In genomic region chr10:44850356-44850934, GRCh38 we compare ENCODE assay signal across 16 cellular contexts.
A peak's percentile ranks its signal among the peaks of the same experiment; 100 is the strongest.
DNase-seq lines count a peak whose midpoint lies in the region; ATAC-seq and TF ChIP-seq lines count a peak whose summit lies in the region.
"Had no signal": no experiment of that assay in that cellular context is flagged by ENCODE, and none has a peak within 500 bp of the region (broad histone marks: within the 10 kb centered on the region; RNA-seq: fewer than 3 reads in every experiment).

No MANE protein-coding gene starts in this region.

- H4K5ac ChIP-seq in IMR-90 (ENCODE audit: low read depth, low read length): no peak overlapping the region

- H2AK9ac ChIP-seq in IMR-90 (replicated peaks; ENCODE audit: low read depth, low read length, poor library complexity): no peak overlapping the region

- no peaks in the 10 kb centered on the region for H3K36me3 ChIP-seq in IMR-90 (ENCODE audit: control insufficient read depth, insufficient read depth, low read length)
- no peaks in the 10 kb centered on the region for H3K36me3 ChIP-seq in body of pancreas (replicated peaks in 1 of 2; ENCODE audit: insufficient read depth in 1 of 2, low read depth in 2 of 2)
- no peaks in the 10 kb centered on the region for H3K36me3 ChIP-seq in neuronal stem cell (replicated peaks in 1 of 2; ENCODE audit: control insufficient read depth in 2 of 2, insufficient read depth in 2 of 2, low read length in 2 of 2)
- no peaks in the 10 kb centered on the region for H3K36me3 ChIP-seq in upper lobe of right lung
- H3K36me3 ChIP-seq: BLaER1 treated with 17β-estradiol and CSF1 and Interleukin-3, amounts not matched to agents 10 nM and 100 nM had no signal

- no peak overlapping the region for H4K91ac ChIP-seq in IMR-90 (ENCODE audit: insufficient read depth, low read depth, low read length)
- no peak overlapping the region for H4K91ac ChIP-seq in neuronal stem cell (ENCODE audit: low read depth, low read length, poor library complexity)

- peaks cover 7% of the 10 kb centered on the region for H3K9me3 ChIP-seq in IMR-90 (ENCODE audit: control insufficient read depth, insufficient read depth, low read length)
- H3K9me3 ChIP-seq in body of pancreas: no peaks in the 10 kb centered on the region
- H3K9me3 ChIP-seq in neuronal stem cell (replicated peaks in 1 of 2; ENCODE audit: control insufficient read depth in 2 of 2, insufficient read depth in 1 of 2, low read depth in 1 of 2, low read length in 2 of 2): peaks cover 0 to 2% of the 10 kb centered on the region in 2 donors
- H3K9me3 ChIP-seq in upper lobe of right lung: no peaks in the 10 kb centered on the region

- H3K27ac ChIP-seq in IMR-90 (ENCODE audit: insufficient read depth, low read length): no peak overlapping the region
- peak overlapping the region in 1 of 4 donors; percentile 26 for H3K27ac ChIP-seq in body of pancreas
- no peak overlapping the region for H3K27ac ChIP-seq in neuronal stem cell (replicated peaks; ENCODE audit: low read length)
- H3K27ac ChIP-seq in upper lobe of right lung: no peak overlapping the region
- H3K27ac ChIP-seq: BLaER1 treated with 17β-estradiol and CSF1 and Interleukin-3, amounts not matched to agents 10 nM and 100 nM had no signal

- H3K14ac ChIP-seq in IMR-90 (replicated peaks; ENCODE audit: low read depth, low read length) (no peak overlapping the region), neuronal stem cell (ENCODE audit: low read length) (no peak overlapping the region)

- H3K4me1 ChIP-seq in IMR-90 (ENCODE audit: control insufficient read depth, insufficient read depth, low read length): no peaks in the 10 kb centered on the region
- H3K4me1 ChIP-seq in body of pancreas: no peaks in the 10 kb centered on the region
- H3K4me1 ChIP-seq in neuronal stem cell (ENCODE audit: control insufficient read depth in 2 of 2, insufficient read depth in 1 of 2, low read depth in 1 of 2, low read length in 2 of 2): peaks cover 0 to 19% of the 10 kb centered on the region in 2 donors
- no peaks in the 10 kb centered on the region for H3K4me1 ChIP-seq in upper lobe of right lung

- no peak overlapping the region for H3K4me3 ChIP-seq in IMR-90 (ENCODE audit: insufficient read depth, low read depth, low read length)
- H3K4me3 ChIP-seq in body of pancreas: no peak overlapping the region
- no peak overlapping the region for H3K4me3 ChIP-seq in neuronal stem cell (ENCODE audit: low read length in 2 of 2)
- no peak overlapping the region for H3K4me3 ChIP-seq in upper lobe of right lung
- H3K4me3 ChIP-seq: BLaER1 treated with 17β-estradiol and CSF1 and Interleukin-3, amounts not matched to agents 10 nM and 100 nM; GM12878 had no signal

- H2BK120ac ChIP-seq in IMR-90 (ENCODE audit: low read depth, low read length) (0 out of 2 replicates have a peak overlapping the region, but pooled peaks have one; percentile 13), neuronal stem cell (ENCODE audit: low read depth, low read length) (no peak overlapping the region)

- no peak overlapping the region for H3K4ac ChIP-seq in IMR-90 (ENCODE audit: low read depth, low read length)
- H3K4ac ChIP-seq in neuronal stem cell (ENCODE audit: low read length): no peak overlapping the region

- no peak overlapping the region for H2BK15ac ChIP-seq in IMR-90 (ENCODE audit: low read depth, low read length)
- H2BK15ac ChIP-seq in neuronal stem cell (ENCODE audit: low read length): no peak overlapping the region

- H4K8ac ChIP-seq in IMR-90 (ENCODE audit: low read depth in 2 of 2, low read length in 2 of 2) (no peak overlapping the region), neuronal stem cell (ENCODE audit: low read depth, low read length) (no peak overlapping the region)

- dilution Hi-C loops in IMR-90 (cut with HindIII; ENCODE audit: low sequenced_read_pairs, unreplicated experiment): no loop called here

- no peak overlapping the region for H3K9ac ChIP-seq in IMR-90 (ENCODE audit: low read depth, low read length)
- no peak overlapping the region for H3K9ac ChIP-seq in neuronal stem cell (ENCODE audit: low read depth, low read length, poor library complexity)
- H3K9ac ChIP-seq: BLaER1 treated with 17β-estradiol and CSF1 and Interleukin-3, amounts not matched to agents 10 nM and 100 nM had no signal

- no peak overlapping the region for H2BK20ac ChIP-seq in IMR-90 (ENCODE audit: low read depth, low read length)

- TF ChIP-seq CTCF in IMR-90 (conservative IDR thresholded peaks at IDR 0.05; ENCODE audit: low read depth, low read length) (no peak), body of pancreas (IDR thresholded peaks at IDR 0.05) (no peak), upper lobe of right lung (IDR thresholded peaks at IDR 0.05) (no peak)

- DNase-seq in IMR-90: no peak
- DNase-seq in body of pancreas: peak in 3 of 4 donors; percentile 43 to 47 (median 43)
- no peak for DNase-seq in neuronal stem cell (ENCODE audit: low spot score)
- DNase-seq in upper lobe of right lung: no peak
- no peak for DNase-seq in hypothalamus (lab: John Stamatoyannopoulos, UW)
- DNase-seq in GM19240 (ENCODE audit: insufficient read length, low spot score): no peak
- DNase-seq in epidermal melanocyte (ENCODE audit: insufficient read length, low spot score): no peak
- DNase-seq: ACHN; Calu3; CD4-positive, alpha-beta T cell; DMS 273 treated with DMSO at 0.1 percent for 48 hours; HCEC 1CT; HFFc6 had no signal

- no peak overlapping the region for H3K56ac ChIP-seq in IMR-90 (ENCODE audit: extremely low read depth, insufficient read depth, low read length)

- intact Hi-C loops in IMR-90 (cut with micrococcal nuclease): loop anchor here (10.0 kb wide), 2 partner anchors 116 to 286 kb away; no protein-coding TSS in a partner anchor
- intact Hi-C loops in body of pancreas (cut with DNase I): no loop called here
- intact Hi-C loops in upper lobe of right lung (cut with DNase I): no loop called here

- no peak overlapping the region for H3K23ac ChIP-seq in IMR-90 (ENCODE audit: low read depth, low read length)
- H3K23ac ChIP-seq in neuronal stem cell (ENCODE audit: low read depth, low read length, poor library complexity): no peak overlapping the region

- 80% methylated on average over 4 of the region's 8 CpGs; no CpG with 5 or more reads in 1 of the 2 experiments for WGBS in IMR-90 (ENCODE audit: extremely low coverage in 2 of 2, insufficient read length in 1 of 2), 2 experiments
- WGBS in body of pancreas, 2 donors: 61 to 67% methylated on average over 7 to 8 of the region's 8 CpGs
- WGBS in neuronal stem cell (ENCODE audit: extremely low coverage in 2 of 2, insufficient read length in 2 of 2, insufficient replicate concordance in 1 of 2), 2 donors: no CpG with 5 or more reads among the region's 8 CpGs

- no peak for ATAC-seq in IMR-90 (ENCODE audit: low read depth)
- peak; percentile 56 for ATAC-seq in body of pancreas
- peak; percentile 46 for ATAC-seq in upper lobe of right lung
- ATAC-seq: GM12878, HepG2 had no signal

- CTCF ChIA-PET in IMR-90 (lab: Yijun Ruan, JAX): no interaction called here

- H3K4me2 ChIP-seq in IMR-90 (ENCODE audit: low read depth, low read length): no peak overlapping the region
- H3K4me2 ChIP-seq in neuronal stem cell (ENCODE audit: insufficient read depth, low read length, poor library complexity, severe bottlenecking): no peak overlapping the region
- H3K4me2 ChIP-seq: BLaER1 treated with 17β-estradiol and CSF1 and Interleukin-3, amounts not matched to agents 10 nM and 100 nM had no signal

- POLR2A ChIA-PET in IMR-90 (lab: Charles Lee; ENCODE audit: unreplicated experiment): no interaction called here

- in situ Hi-C loops in IMR-90 (cut with MboI; ENCODE audit: low sequenced_read_pairs): loop anchor here (25.0 kb wide), 1 partner anchor 788 kb away; no protein-coding TSS in a partner anchor

- no peaks in the 10 kb centered on the region for H4K20me1 ChIP-seq in IMR-90 (ENCODE audit: insufficient read depth, low read length)
- H4K20me1 ChIP-seq: BLaER1 treated with 17β-estradiol and CSF1 and Interleukin-3, amounts not matched to agents 10 nM and 100 nM had no signal

- H2AK5ac ChIP-seq in IMR-90 (ENCODE audit: low read depth, low read length) (no peak overlapping the region), neuronal stem cell (ENCODE audit: low read depth, low read length) (no peak overlapping the region)

- TF ChIP-seq RAD21 in IMR-90 (IDR thresholded peaks at IDR 0.05; ENCODE audit: low read length): no peak

- H3K9me1 ChIP-seq in IMR-90 (ENCODE audit: insufficient read depth, low read length): no peaks in the 10 kb centered on the region

- no peak overlapping the region for H3K18ac ChIP-seq in IMR-90 (ENCODE audit: low read depth, low read length)
- H3K18ac ChIP-seq in neuronal stem cell (ENCODE audit: low read length): peak overlapping the region; percentile 8

- H2AFZ ChIP-seq in IMR-90 (replicated peaks; ENCODE audit: low read length, poor library complexity) (no peak overlapping the region), neuronal stem cell (ENCODE audit: low read length) (no peak overlapping the region)

- H3K79me1 ChIP-seq in IMR-90 (ENCODE audit: low read depth in 1 of 2, low read length in 2 of 2): no peaks in the 10 kb centered on the region
- H3K79me1 ChIP-seq in neuronal stem cell (ENCODE audit: low read depth, low read length): no peaks in the 10 kb centered on the region

- H3K27me3 ChIP-seq in IMR-90 (ENCODE audit: control insufficient read depth, insufficient read depth, low read length) (no peaks in the 10 kb centered on the region), body of pancreas (no peaks in the 10 kb centered on the region), neuronal stem cell (ENCODE audit: control insufficient read depth in 3 of 3, insufficient read depth in 3 of 3, low read depth in 1 of 3, low read length in 3 of 3) (peaks cover 0 to 14% (median 0%) of the 10 kb centered on the region in 3 experiments), upper lobe of right lung (no peaks in the 10 kb centered on the region)
- H3K27me3 ChIP-seq: BLaER1 treated with 17β-estradiol and CSF1 and Interleukin-3, amounts not matched to agents 10 nM and 100 nM had no signal

- H2BK5ac ChIP-seq in IMR-90 (ENCODE audit: low read depth, low read length, poor library complexity, severe bottlenecking) (no peak overlapping the region), neuronal stem cell (ENCODE audit: low read length) (no peak overlapping the region)

- no peak for TF ChIP-seq POLR2A in IMR-90 (IDR thresholded peaks at IDR 0.05; ENCODE audit: low read depth, low read length)
- no peak for TF ChIP-seq POLR2A in body of pancreas (IDR thresholded peaks at IDR 0.05)

- H2BK12ac ChIP-seq in neuronal stem cell (ENCODE audit: low read length): no peak overlapping the region

- no TSS peak for BruUV-seq in IMR-90 (replicated peaks; lab: Mats Ljungman, UMichigan)

TF ChIP-seq in IMR-90, 13 proteins besides CTCF, POLR2A, EP300 and RAD21 (continues in another document):
- no peak for TF ChIP-seq SMC3 (IDR thresholded peaks at IDR 0.05; ENCODE audit: low read depth, low read length)
- no peak for TF ChIP-seq RFX5 (IDR thresholded peaks at IDR 0.05; ENCODE audit: low read depth, low read length)
- no peak for TF ChIP-seq BHLHE40 (IDR thresholded peaks at IDR 0.05; ENCODE audit: low read depth, low read length)
- TF ChIP-seq CHD1 (IDR thresholded peaks at IDR 0.05; ENCODE audit: low read depth, low read length): no peak
- no peak for TF ChIP-seq NFE2L2 (IDR thresholded peaks at IDR 0.05; ENCODE audit: low read depth, low read length)
- no peak for TF ChIP-seq MAZ (IDR thresholded peaks at IDR 0.05; ENCODE audit: borderline replicate concordance, low read depth, low read length)
- no peak for TF ChIP-seq RCOR1 (IDR thresholded peaks at IDR 0.05; ENCODE audit: insufficient replicate concordance, low read length)

Comparison
In these comparisons a context has a peak if more than half of its experiments do, and no peak if none do; other contexts are left out.
1. DNase-seq: peak in body of pancreas (3 of 4); none in IMR-90 (single experiment), neuronal stem cell (single experiment), upper lobe of right lung (single experiment), hypothalamus (0 of 51), GM19240 (single experiment) and epidermal melanocyte (single experiment).